8 cellular contexts compared by ENCODE assay signal in the genomic region with DNA sequence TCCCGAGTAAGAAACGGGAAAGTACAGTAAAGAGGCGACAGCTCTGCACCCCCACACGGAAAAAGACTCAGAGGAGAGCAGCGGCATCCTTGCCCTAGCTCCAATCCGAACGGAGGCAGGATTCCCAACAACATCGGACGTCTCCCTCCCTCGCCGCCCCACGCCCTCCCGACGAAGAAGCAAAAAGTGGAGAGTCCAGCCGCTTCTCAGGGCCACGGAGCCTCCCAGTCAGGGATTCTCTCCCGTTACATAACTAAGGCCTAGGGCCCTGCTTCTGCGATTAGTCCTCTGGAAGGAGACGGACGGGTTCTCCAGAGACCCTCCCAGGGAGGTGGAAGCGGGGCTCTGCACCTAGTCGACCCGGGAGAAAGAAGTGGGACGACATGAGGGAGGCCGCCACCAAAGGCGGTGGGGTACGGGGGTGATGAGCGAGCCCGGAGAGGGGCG. TPM values are rescaled to one million over a fixed set of nuclear protein-coding genes. Genes with fewer than 3 reads are reported as not detected.
A peak's percentile ranks its signal among the peaks of the same experiment; 100 is the strongest.
DNase-seq lines count a peak whose midpoint lies in the region; ATAC-seq, FAIRE-seq and TF ChIP-seq lines count a peak whose summit lies in the region.

No MANE protein-coding gene starts in this region.

- intact Hi-C loops in ovary (cut with DNase I): no loop called here

- TF ChIP-seq POLR2A in A549 (IDR thresholded peaks at IDR 0.05; ENCODE audit: low read length) (no peak), ovary (IDR thresholded peaks at IDR 0.05) (no peak)

- no peaks in the 10 kb centered on the region for H3K27me3 Mint-ChIP-seq in activated naive CD8-positive, alpha-beta T cell treated with anti-CD3 and anti-CD28 coated beads, Interleukin-2, amount 10 ng/mL, durations not matched to agents 7 days and 5 days

- CTCF ChIA-PET in A549 (lab: Yijun Ruan, JAX): interaction anchor here (1.2 to 1.6 kb wide), 3 partner anchors 11 to 41 kb away, joined by 3 to 7 read pairs (median 6); no protein-coding TSS in a partner anchor

- H3K4me3 Mint-ChIP-seq in activated naive CD8-positive, alpha-beta T cell treated with anti-CD3 and anti-CD28 coated beads, Interleukin-2, amount 10 ng/mL, durations not matched to agents 7 days and 5 days: peak overlapping the region; percentile 92

- TF ChIP-seq CTCF in A549 (IDR thresholded peaks at IDR 0.05) (no peak), cardiac muscle cell (IDR thresholded peaks at IDR 0.05; ENCODE audit: low read depth, low read length) (no peak), ovary (IDR thresholded peaks at IDR 0.05) (no peak)

- no peak for TF ChIP-seq RAD21 in A549 (conservative IDR thresholded peaks at IDR 0.05 in 1 of 2, IDR thresholded peaks at IDR 0.05 in 1 of 2)

- peak overlapping the region; percentile 77 to 92 for H3K27ac ChIP-seq in A549
- H3K27ac ChIP-seq in cardiac muscle cell: peak overlapping the region; percentile 93
- peak overlapping the region; percentile 90 to 96 for H3K27ac ChIP-seq in ovary

- peak overlapping the region; percentile 84 for H3K4me2 ChIP-seq in A549

- no peak for FAIRE-seq in A549 (lab: Jason Lieb, UNC)

- H3K4me1 ChIP-seq in A549: peaks cover 13% of the 10 kb centered on the region
- H3K4me1 ChIP-seq in cardiac muscle cell (ENCODE audit: low read depth): peaks cover 5% of the 10 kb centered on the region
- peaks cover 9% of the 10 kb centered on the region for H3K4me1 ChIP-seq in ovary (ENCODE audit: insufficient read depth)

- H3K27ac Mint-ChIP-seq in activated naive CD8-positive, alpha-beta T cell treated with anti-CD3 and anti-CD28 coated beads, Interleukin-2, amount 10 ng/mL, durations not matched to agents 7 days and 5 days: peak overlapping the region; percentile 88

- H3K9me3 ChIP-seq in A549 (no peaks in the 10 kb centered on the region), cardiac muscle cell (ENCODE audit: low read depth) (no peaks in the 10 kb centered on the region), ovary (no peaks in the 10 kb centered on the region)

- ATAC-seq in A549: peak; percentile 75 to 80
- peak; percentile 25 for ATAC-seq in HG02623 (IDR thresholded peaks at IDR 0.05; ENCODE audit: unreplicated experiment)
- ATAC-seq in activated naive CD8-positive, alpha-beta T cell treated with anti-CD3 and anti-CD28 coated beads, Interleukin-2, amount 10 ng/mL, durations not matched to agents 7 days and 5 days (ENCODE audit: low read depth): peak; percentile 62

- no peaks in the 10 kb centered on the region for H3K9me3 Mint-ChIP-seq in activated naive CD8-positive, alpha-beta T cell treated with anti-CD3 and anti-CD28 coated beads, Interleukin-2, amount 10 ng/mL, durations not matched to agents 7 days and 5 days

- WGBS in A549 (ENCODE audit: missing lambda C conversion rate): under 1% methylated on average over 28 of the region's 30 CpGs
- 0% methylated on average over 28 to 30 of the region's 30 CpGs for WGBS in ovary, 3 donors

- H3K4me1 Mint-ChIP-seq in activated naive CD8-positive, alpha-beta T cell treated with anti-CD3 and anti-CD28 coated beads, Interleukin-2, amount 10 ng/mL, durations not matched to agents 7 days and 5 days: peaks cover 20% of the 10 kb centered on the region

- TF ChIP-seq EP300 in A549 (IDR thresholded peaks at IDR 0.05): no peak
- TF ChIP-seq EP300 in ovary (IDR thresholded peaks at IDR 0.05): no peak

- H3K36me3 ChIP-seq in cardiac muscle cell: no peaks in the 10 kb centered on the region
- H3K36me3 ChIP-seq in ovary: no peaks in the 10 kb centered on the region

- H3K27me3 ChIP-seq in cardiac muscle cell: no peaks in the 10 kb centered on the region
- no peaks in the 10 kb centered on the region for H3K27me3 ChIP-seq in ovary

- DNase-seq in A549 (ENCODE audit: low read depth in 1 of 2, low spot score in 1 of 2) (peak; percentile 36 to 40), NCI-H1105 (lab: John Stamatoyannopoulos, UW) (peak; percentile 1), cardiac muscle cell (ENCODE audit: low read depth in 1 of 2, low spot score in 1 of 2) (peak; percentile 57 to 62), ovary (no peak), OCI-M2 (lab: John Stamatoyannopoulos, UW; ENCODE audit: unreplicated experiment) (no peak)
- DNase-seq in activated naive CD8-positive, alpha-beta T cell treated with anti-CD3 and anti-CD28 coated beads, Interleukin-2, amount 10 ng/mL, durations not matched to agents 7 days and 5 days: no peak

- H3K4me3 ChIP-seq in A549: peak overlapping the region; percentile 80
- H3K4me3 ChIP-seq in GM08714 (ENCODE audit: low read length): peak overlapping the region; percentile 86
- peak overlapping the region; percentile 98 for H3K4me3 ChIP-seq in cardiac muscle cell
- peak overlapping the region; percentile 97 for H3K4me3 ChIP-seq in ovary

- H3K36me3 Mint-ChIP-seq in activated naive CD8-positive, alpha-beta T cell treated with anti-CD3 and anti-CD28 coated beads, Interleukin-2, amount 10 ng/mL, durations not matched to agents 7 days and 5 days: no peaks in the 10 kb centered on the region

- POLR2A ChIA-PET in A549 (lab: Yijun Ruan, JAX): no interaction called here
- POLR2A ChIA-PET in activated naive CD8-positive, alpha-beta T cell treated with anti-CD3 and anti-CD28 coated beads, Interleukin-2, amount 10 ng/mL, durations not matched to agents 7 days and 5 days (lab: Charles Lee): interaction anchor here (0.8 to 2.0 kb wide), 6 partner anchors 9 to 457 kb away, joined by 3 to 16 read pairs (median 6); a partner anchor contains a TSS

TF ChIP-seq in A549, 52 proteins besides CTCF, POLR2A, EP300 and RAD21:
- no peak for TF ChIP-seq GATA3 (IDR thresholded peaks at IDR 0.05; ENCODE audit: borderline replicate concordance)
- no peak for TF ChIP-seq NR3C1 (IDR thresholded peaks at IDR 0.05)
- no peak for TF ChIP-seq CHD2 (IDR thresholded peaks at IDR 0.05; ENCODE audit: low read length, partially characterized antibody)
- no peak for TF ChIP-seq HEYL (CRISPR knock-in tag; IDR thresholded peaks at IDR 0.05)
- TF ChIP-seq, protein P1, sequence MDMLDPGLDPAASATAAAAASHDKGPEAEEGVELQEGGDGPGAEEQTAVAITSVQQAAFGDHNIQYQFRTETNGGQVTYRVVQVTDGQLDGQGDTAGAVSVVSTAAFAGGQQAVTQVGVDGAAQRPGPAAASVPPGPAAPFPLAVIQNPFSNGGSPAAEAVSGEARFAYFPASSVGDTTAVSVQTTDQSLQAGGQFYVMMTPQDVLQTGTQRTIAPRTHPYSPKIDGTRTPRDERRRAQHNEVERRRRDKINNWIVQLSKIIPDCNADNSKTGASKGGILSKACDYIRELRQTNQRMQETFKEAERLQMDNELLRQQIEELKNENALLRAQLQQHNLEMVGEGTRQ (IDR thresholded peaks at IDR 0.05): no peak

RNA-seq across cellular contexts. Expression of a gene that starts 0.6 kb away (rescaled TPM):
- polyA plus RNA-seq in A549 (2011; rRNA removed) (138 and 206 TPM in 2 replicates), A549 (2017; fragmentation: RNase III; extraction: RNeasy Plus Mini Kit Qiagen cat#74134 plus additional on column Dnase treatment) (260 to 316 TPM (median 309 TPM) in 3 replicates), cardiac muscle cell (202 and 217 TPM in 2 replicates), ovary (10 to 100 TPM; 67.1 to 97.0 TPM)
- polyA plus RNA-seq in A549 (2012; cell fraction: cytosol; rRNA removed): 43.0 and 43.2 TPM in 2 replicates
- polyA plus RNA-seq in A549 (2012; cell fraction: nucleus; rRNA removed): 8.2 and 13.8 TPM in 2 replicates
- 41.0 and 45.7 TPM in 2 replicates for polyA minus RNA-seq in A549 (2011; rRNA and poly(A)+ RNA removed)
- total RNA-seq in activated naive CD8-positive, alpha-beta T cell treated with anti-CD3 and anti-CD28 coated beads, Interleukin-2, amount 10 ng/mL, durations not matched to agents 7 days and 5 days: 10 to 100 TPM; 84.6 to 85.5 TPM
- total RNA-seq in cardiac muscle cell (80.9 and 94.6 TPM in 2 replicates), ovary (10 to 100 TPM; 41.7 to 71.6 (median 61.4) TPM)

RNA-seq across cellular contexts. Expression of a gene that starts 27.8 kb away (rescaled TPM):
- polyA plus RNA-seq in A549 (2011; rRNA removed) (105 and 172 TPM in 2 replicates), A549 (2017; fragmentation: RNase III; extraction: RNeasy Plus Mini Kit Qiagen cat#74134 plus additional on column Dnase treatment) (106 to 132 TPM (median 112 TPM) in 3 replicates), cardiac muscle cell (66.3 and 72.8 TPM in 2 replicates), ovary (10 to 100 TPM; 37.3 to 41.8 TPM)
- polyA plus RNA-seq in A549 (2012; cell fraction: cytosol; rRNA removed): 50.7 and 58.2 TPM in 2 replicates
- 57.8 and 104 TPM in 2 replicates for polyA plus RNA-seq in A549 (2012; cell fraction: nucleus; rRNA removed)
- polyA minus RNA-seq in A549 (2011; rRNA and poly(A)+ RNA removed): 28.4 and 47.3 TPM in 2 replicates
- 100 to 1,000 TPM; 103 TPM for total RNA-seq in activated naive CD8-positive, alpha-beta T cell treated with anti-CD3 and anti-CD28 coated beads, Interleukin-2, amount 10 ng/mL, durations not matched to agents 7 days and 5 days
- total RNA-seq in cardiac muscle cell (48.7 and 75.0 TPM in 2 replicates), ovary (10 to 100 TPM; 53.9 to 74.7 (median 64.0) TPM)

Comparison
In these comparisons a context has a peak if more than half of its experiments do, and no peak if none do; other contexts are left out.
1. ATAC-seq: peak in every context shown above with its lines; median percentile 78 in A549; 62 in activated naive CD8-positive, alpha-beta T cell treated with anti-CD3 and anti-CD28 coated beads, Interleukin-2, amount 10 ng/mL, durations not matched to agents 7 days and 5 days; 25 in HG02623.
2. DNase-seq: peak in A549 (2 of 2), NCI-H1105 (single experiment) and cardiac muscle cell (2 of 2); none in activated naive CD8-positive, alpha-beta T cell treated with anti-CD3 and anti-CD28 coated beads, Interleukin-2, amount 10 ng/mL, durations not matched to agents 7 days and 5 days (single experiment), ovary (0 of 5) and OCI-M2 (single experiment).
3. Peak in every context shown above with its lines, with median percentiles within 50 percentile points of each other: H3K27ac ChIP-seq and H3K4me3 ChIP-seq.